Comparison of ENCODE assay signal across 14 cellular contexts in genomic region chr10:129849452-129849750, GRCh38.
A peak's percentile ranks its signal among the peaks of the same experiment; 100 is the strongest.
DNase-seq lines count a peak whose midpoint lies in the region; ATAC-seq and TF ChIP-seq lines count a peak whose summit lies in the region.
"Had no signal": no experiment of that assay in that cellular context is flagged by ENCODE, and none has a peak within 500 bp of the region (broad histone marks: within the 10 kb centered on the region; RNA-seq: fewer than 3 reads in every experiment).

No MANE protein-coding gene starts in this region.

- H3K9me3 Mint-ChIP-seq in glutamatergic neuron (ENCODE audit: unreplicated experiment) = peaks cover 73% of the 10 kb centered on the region
- H3K9me3 Mint-ChIP-seq in Calu3 (ENCODE audit: low read depth, unreplicated experiment) = no peaks in the 10 kb centered on the region
- H3K9me3 Mint-ChIP-seq: CD4-positive, alpha-beta T cell had no signal

- H3K4me1 Mint-ChIP-seq in glutamatergic neuron (ENCODE audit: low read depth, unreplicated experiment) = peaks cover 70% of the 10 kb centered on the region
- H3K4me1 Mint-ChIP-seq in Calu3 (ENCODE audit: low read depth, unreplicated experiment) = no peaks in the 10 kb centered on the region
- H3K4me1 Mint-ChIP-seq: B cell had no signal

- no TSS peak for BruUV-seq in Calu3 (replicated peaks; lab: Mats Ljungman, UMichigan)

- H3K27ac Mint-ChIP-seq in glutamatergic neuron (ENCODE audit: unreplicated experiment) = peak overlapping the region; percentile 24
- H3K27ac Mint-ChIP-seq in Calu3 (ENCODE audit: unreplicated experiment) = no peak overlapping the region
- H3K27ac Mint-ChIP-seq: B cell; CD4-positive, alpha-beta T cell had no signal

- CTCF ChIA-PET in Calu3 (lab: Charles Lee) = no interaction called here

- H3K4me3 Mint-ChIP-seq in glutamatergic neuron (ENCODE audit: unreplicated experiment) (no peak overlapping the region), Calu3 (ENCODE audit: low read depth, unreplicated experiment) (no peak overlapping the region)
- H3K4me3 Mint-ChIP-seq: B cell; CD4-positive, alpha-beta T cell had no signal

- peaks cover 10% of the 10 kb centered on the region for H3K36me3 Mint-ChIP-seq in glutamatergic neuron (ENCODE audit: unreplicated experiment)
- no peaks in the 10 kb centered on the region for H3K36me3 Mint-ChIP-seq in Calu3 (ENCODE audit: insufficient read depth, unreplicated experiment)

- peak; percentile 60 for DNase-seq in NCI-H1105 treated with DMSO at 0.1 percent for 48 hours (lab: John Stamatoyannopoulos, UW)
- peak; percentile 78 for DNase-seq in NCI-H69 (lab: John Stamatoyannopoulos, UW)
- no peak for DNase-seq in glutamatergic neuron
- peak; percentile 49 for DNase-seq in sciatic nerve (ENCODE audit: low spot score)
- no peak for DNase-seq in occipital lobe (lab: John Stamatoyannopoulos, UW)
- DNase-seq in NCI-H1092 treated with DMSO at 0.1 percent for 48 hours (lab: John Stamatoyannopoulos, UW) = no peak
- DNase-seq in Calu3 = no peak
- DNase-seq: C1 segment of cervical spinal cord; CD4-positive, alpha-beta T cell; DMS79; GM23248; H7 had no signal

- intact Hi-C loops in sciatic nerve (cut with DNase I) = no loop called here
- intact Hi-C loops in Calu3 (cut with micrococcal nuclease; ENCODE audit: unreplicated experiment) = no loop called here

- TF ChIP-seq CTCF in glutamatergic neuron (IDR thresholded peaks at IDR 0.05; ENCODE audit: partially characterized antibody, unreplicated experiment) = no peak
- no peak for TF ChIP-seq CTCF in Calu3 (IDR thresholded peaks at IDR 0.05; ENCODE audit: unreplicated experiment)

- H3K27me3 Mint-ChIP-seq in glutamatergic neuron (ENCODE audit: unreplicated experiment) (peaks cover 39% of the 10 kb centered on the region), Calu3 (ENCODE audit: unreplicated experiment) (no peaks in the 10 kb centered on the region)
- H3K27me3 Mint-ChIP-seq: B cell had no signal

- ATAC-seq in sciatic nerve = no peak
- ATAC-seq: GM12878 had no signal

Comparison
In these comparisons a context has a peak if more than half of its experiments do, and no peak if none do; other contexts are left out.
1. DNase-seq: peak in NCI-H1105 treated with DMSO at 0.1 percent for 48 hours (single experiment), NCI-H69 (single experiment) and sciatic nerve (single experiment); none in glutamatergic neuron (single experiment), occipital lobe (single experiment), NCI-H1092 treated with DMSO at 0.1 percent for 48 hours (single experiment) and Calu3 (single experiment).